In genomic region chr5:32973646-32974045, GRCh38 we compare ENCODE assay signal across 2 cellular contexts.
TF ChIP-seq lines count a peak whose summit lies in the region.

No MANE protein-coding gene starts in this region.

TF ChIP-seq in A549, 52 proteins besides CTCF, POLR2A, EP300 and RAD21 (continued from another document):
- TF ChIP-seq, protein P1, sequence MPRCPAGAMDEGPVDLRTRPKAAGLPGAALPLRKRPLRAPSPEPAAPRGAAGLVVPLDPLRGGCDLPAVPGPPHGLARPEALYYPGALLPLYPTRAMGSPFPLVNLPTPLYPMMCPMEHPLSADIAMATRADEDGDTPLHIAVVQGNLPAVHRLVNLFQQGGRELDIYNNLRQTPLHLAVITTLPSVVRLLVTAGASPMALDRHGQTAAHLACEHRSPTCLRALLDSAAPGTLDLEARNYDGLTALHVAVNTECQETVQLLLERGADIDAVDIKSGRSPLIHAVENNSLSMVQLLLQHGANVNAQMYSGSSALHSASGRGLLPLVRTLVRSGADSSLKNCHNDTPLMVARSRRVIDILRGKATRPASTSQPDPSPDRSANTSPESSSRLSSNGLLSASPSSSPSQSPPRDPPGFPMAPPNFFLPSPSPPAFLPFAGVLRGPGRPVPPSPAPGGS (IDR thresholded peaks at IDR 0.05), result no peak
- no peak for TF ChIP-seq MAFK (IDR thresholded peaks at IDR 0.05; ENCODE audit: partially characterized antibody)
- TF ChIP-seq CBX8 (IDR thresholded peaks at IDR 0.05), result no peak
- no peak for TF ChIP-seq ZC3H11A (IDR thresholded peaks at IDR 0.05)
- no peak for TF ChIP-seq RFX5 (IDR thresholded peaks at IDR 0.05)
- no peak for TF ChIP-seq RCOR1 (IDR thresholded peaks at IDR 0.05; ENCODE audit: low read depth, low read length)

TF ChIP-seq in IMR-90, 13 proteins besides CTCF, POLR2A, EP300 and RAD21 (continued from another document):
- TF ChIP-seq, protein P2, sequence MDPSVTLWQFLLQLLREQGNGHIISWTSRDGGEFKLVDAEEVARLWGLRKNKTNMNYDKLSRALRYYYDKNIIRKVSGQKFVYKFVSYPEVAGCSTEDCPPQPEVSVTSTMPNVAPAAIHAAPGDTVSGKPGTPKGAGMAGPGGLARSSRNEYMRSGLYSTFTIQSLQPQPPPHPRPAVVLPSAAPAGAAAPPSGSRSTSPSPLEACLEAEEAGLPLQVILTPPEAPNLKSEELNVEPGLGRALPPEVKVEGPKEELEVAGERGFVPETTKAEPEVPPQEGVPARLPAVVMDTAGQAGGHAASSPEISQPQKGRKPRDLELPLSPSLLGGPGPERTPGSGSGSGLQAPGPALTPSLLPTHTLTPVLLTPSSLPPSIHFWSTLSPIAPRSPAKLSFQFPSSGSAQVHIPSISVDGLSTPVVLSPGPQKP (IDR thresholded peaks at IDR 0.05; ENCODE audit: borderline replicate concordance, low read depth, low read length), result no peak
- no peak for TF ChIP-seq BHLHE40 (IDR thresholded peaks at IDR 0.05; ENCODE audit: low read depth, low read length)
- no peak for TF ChIP-seq RCOR1 (IDR thresholded peaks at IDR 0.05; ENCODE audit: insufficient replicate concordance, low read length)
- TF ChIP-seq MAFK (IDR thresholded peaks at IDR 0.05; ENCODE audit: low read depth, low read length), result no peak
- TF ChIP-seq MAZ (IDR thresholded peaks at IDR 0.05; ENCODE audit: borderline replicate concordance, low read depth, low read length), result no peak
- no peak for TF ChIP-seq NFE2L2 (IDR thresholded peaks at IDR 0.05; ENCODE audit: low read depth, low read length)
- no peak for TF ChIP-seq MXI1 (IDR thresholded peaks at IDR 0.05; ENCODE audit: borderline replicate concordance, low read depth, low read length)
- TF ChIP-seq, protein P3, sequence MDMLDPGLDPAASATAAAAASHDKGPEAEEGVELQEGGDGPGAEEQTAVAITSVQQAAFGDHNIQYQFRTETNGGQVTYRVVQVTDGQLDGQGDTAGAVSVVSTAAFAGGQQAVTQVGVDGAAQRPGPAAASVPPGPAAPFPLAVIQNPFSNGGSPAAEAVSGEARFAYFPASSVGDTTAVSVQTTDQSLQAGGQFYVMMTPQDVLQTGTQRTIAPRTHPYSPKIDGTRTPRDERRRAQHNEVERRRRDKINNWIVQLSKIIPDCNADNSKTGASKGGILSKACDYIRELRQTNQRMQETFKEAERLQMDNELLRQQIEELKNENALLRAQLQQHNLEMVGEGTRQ (IDR thresholded peaks at IDR 0.05; ENCODE audit: low read depth, low read length), result no peak
- no peak for TF ChIP-seq FOS (IDR thresholded peaks at IDR 0.05; ENCODE audit: low read depth, low read length)
- TF ChIP-seq SMC3 (IDR thresholded peaks at IDR 0.05; ENCODE audit: low read depth, low read length), result no peak
- no peak for TF ChIP-seq CEBPB (IDR thresholded peaks at IDR 0.05; ENCODE audit: low read depth, low read length)
